1 cellular context compared by ENCODE assay signal in genomic region chr20:37530696-37531095, GRCh38.
TF ChIP-seq lines count a peak whose summit lies in the region.

No MANE protein-coding gene starts in this region.

TF ChIP-seq in HepG2, 621 proteins besides CTCF, POLR2A, EP300 and RAD21:
- TF ChIP-seq ZNF7 (CRISPR knock-in tag; IDR thresholded peaks at IDR 0.05) (no peak), TEAD3 (CRISPR knock-in tag; optimal IDR thresholded peaks at IDR 0.05; ENCODE audit: borderline replicate concordance) (no peak), ZNF335 (CRISPR knock-in tag; IDR thresholded peaks at IDR 0.05) (peak; percentile 82; the same call in 1 of the 2 replicates), NFIB (CRISPR knock-in tag; IDR thresholded peaks at IDR 0.05; ENCODE audit: borderline replicate concordance) (no peak), CCDC6 (CRISPR knock-in tag; IDR thresholded peaks at IDR 0.05) (no peak), TBP (CRISPR knock-in tag; IDR thresholded peaks at IDR 0.05) (no peak), CEBPB (IDR thresholded peaks at IDR 0.05; ENCODE audit: borderline replicate concordance, low read depth, low read length) (peak; percentile 74)
